Comparison of ENCODE assay signal across 8 cellular contexts in the genomic region with DNA sequence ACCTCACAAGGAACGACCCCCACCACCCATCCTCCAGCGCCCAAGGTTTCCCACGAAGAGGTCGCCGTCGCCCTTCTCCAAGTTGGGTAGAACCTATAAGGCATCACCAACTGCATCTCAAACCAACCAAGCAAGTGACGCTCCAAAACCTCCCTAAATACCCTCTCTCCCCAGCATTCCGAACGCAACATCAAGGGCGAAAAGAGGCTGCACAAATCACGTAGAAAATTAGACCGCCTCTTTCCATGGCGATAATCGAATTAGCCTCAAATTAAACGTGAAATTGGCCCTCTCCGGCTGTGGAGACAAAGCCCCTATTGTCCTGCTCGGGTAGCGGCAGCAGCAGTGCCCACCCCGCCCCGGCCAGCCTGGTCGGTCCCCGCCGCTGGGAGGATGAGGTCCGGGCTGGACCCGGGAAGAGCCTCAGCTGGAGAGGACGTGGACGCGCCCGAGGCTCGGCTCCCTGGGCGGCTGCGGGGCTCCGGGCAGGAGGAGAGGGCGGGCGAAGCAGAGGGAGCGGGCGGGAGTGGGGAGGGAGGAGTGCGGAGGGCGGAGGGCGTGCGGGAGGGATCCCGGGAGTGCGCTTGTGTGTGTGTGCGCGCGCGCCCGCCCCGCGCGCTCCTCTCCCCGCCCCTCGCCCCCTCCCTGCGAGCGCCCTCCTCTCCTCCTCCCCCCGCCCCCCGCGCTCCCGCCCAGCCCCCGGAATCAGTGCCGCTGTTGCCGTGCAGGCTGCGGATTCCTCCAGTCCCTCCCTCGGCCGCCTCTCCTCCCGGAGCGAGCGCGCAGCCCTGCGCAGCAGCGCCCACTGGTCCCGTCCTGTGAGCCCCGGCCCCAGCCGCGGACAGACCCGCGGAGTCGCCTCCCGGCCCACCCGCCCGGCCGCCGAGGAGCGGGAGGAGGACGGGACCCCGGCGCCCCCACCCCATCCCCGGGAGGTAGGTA. TPM values are rescaled to one million over a fixed set of nuclear protein-coding genes. Genes with fewer than 3 reads are reported as not detected.
DNase-seq lines count a peak whose midpoint lies in the region; ATAC-seq and TF ChIP-seq lines count a peak whose summit lies in the region.

TSS of gene SPTBN1 (plus strand) at position 744 of the 942 bp plus-strand sequence. CDS start 70,092 bp downstream, outside the sequence.

- peak within 1 kb of the TSS; percentile 59 for H3K9ac ChIP-seq in SU-DHL-6 (ENCODE audit: low read length)

- no peaks in the 10 kb centered on the region for H3K9me3 ChIP-seq in SU-DHL-6 (ENCODE audit: insufficient read depth, low read length)

- H2AFZ ChIP-seq in SU-DHL-6 (ENCODE audit: low read depth, low read length, severe bottlenecking): peak within 1 kb of the TSS; percentile 89

- H3K27me3 ChIP-seq in SU-DHL-6 (ENCODE audit: low read length): no peaks in the 10 kb centered on the region

- DNase-seq in Ammon's horn (ENCODE audit: low spot score) (peak; percentile 97), LNCaP clone FGC (ENCODE audit: low read depth) (no peak), caudate nucleus (lab: John Stamatoyannopoulos, UW) (peak; percentile 44 to 98 (median 93)), iPS-NIHi11 (ENCODE audit: low spot score) (peak; percentile 92), sciatic nerve (ENCODE audit: low spot score) (peak; percentile 95)

- H3F3A ChIP-seq in SU-DHL-6 (ENCODE audit: insufficient read depth): peaks cover 11% of the 10 kb centered on the region

- ATAC-seq in GM19023 (IDR thresholded peaks at IDR 0.05; ENCODE audit: unreplicated experiment) (peak; percentile 40), sciatic nerve (peak; percentile 97), GM19328 (IDR thresholded peaks at IDR 0.05; ENCODE audit: unreplicated experiment) (no peak)

- H3K27ac ChIP-seq in SU-DHL-6 (ENCODE audit: low read depth, low read length): peak within 1 kb of the TSS; percentile 5; the same call in 1 of the 2 replicates
- peak within 1 kb of the TSS; percentile 99 for H3K27ac ChIP-seq in caudate nucleus (ENCODE audit: low read depth, low read length)

- no peaks in the 10 kb centered on the region for H4K20me1 ChIP-seq in SU-DHL-6 (ENCODE audit: low read depth, low read length)

- intact Hi-C loops in sciatic nerve (cut with DNase I): no loop called here

- H3K9me2 ChIP-seq in SU-DHL-6 (replicated peaks; ENCODE audit: insufficient read depth, low read length): no peaks in the 10 kb centered on the region

- H3K4me3 ChIP-seq in LNCaP clone FGC (ENCODE audit: low read depth, low read length): peak within 1 kb of the TSS; percentile 45
- peak within 1 kb of the TSS; percentile 63 for H3K4me3 ChIP-seq in SU-DHL-6 (ENCODE audit: insufficient read depth, low read length, poor library complexity, severe bottlenecking)

- H3K79me2 ChIP-seq in SU-DHL-6 (ENCODE audit: insufficient read depth, low read length): peaks cover 30% of the 10 kb centered on the region

- TF ChIP-seq CTCF in LNCaP clone FGC (IDR thresholded peaks at IDR 0.05; ENCODE audit: control insufficient read depth, extremely low read depth, insufficient read depth) (no peak), SU-DHL-6 (IDR thresholded peaks at IDR 0.05; ENCODE audit: insufficient read depth, low read length, poor library complexity, severe bottlenecking) (no peak)

- peak within 1 kb of the TSS; percentile 67 for H3K4me2 ChIP-seq in SU-DHL-6 (ENCODE audit: low read depth, low read length, poor library complexity, severe bottlenecking)

- H3K36me3 ChIP-seq in SU-DHL-6 (ENCODE audit: low read length): no peaks in the 10 kb centered on the region

RNA-seq across cellular contexts. Expression of gene SPTBN1, which starts in this region (rescaled TPM):
- total RNA-seq in sciatic nerve: 1,016 TPM
